In genomic region chr15:78437762-78438594, GRCh38 we compare ENCODE assay signal across 8 cellular contexts. TPM values are rescaled to one million over a fixed set of nuclear protein-coding genes. Genes with fewer than 3 reads are reported as not detected.
DNase-seq lines count a peak whose midpoint lies in the region; ATAC-seq, FAIRE-seq and TF ChIP-seq lines count a peak whose summit lies in the region.

A gene with protein sequence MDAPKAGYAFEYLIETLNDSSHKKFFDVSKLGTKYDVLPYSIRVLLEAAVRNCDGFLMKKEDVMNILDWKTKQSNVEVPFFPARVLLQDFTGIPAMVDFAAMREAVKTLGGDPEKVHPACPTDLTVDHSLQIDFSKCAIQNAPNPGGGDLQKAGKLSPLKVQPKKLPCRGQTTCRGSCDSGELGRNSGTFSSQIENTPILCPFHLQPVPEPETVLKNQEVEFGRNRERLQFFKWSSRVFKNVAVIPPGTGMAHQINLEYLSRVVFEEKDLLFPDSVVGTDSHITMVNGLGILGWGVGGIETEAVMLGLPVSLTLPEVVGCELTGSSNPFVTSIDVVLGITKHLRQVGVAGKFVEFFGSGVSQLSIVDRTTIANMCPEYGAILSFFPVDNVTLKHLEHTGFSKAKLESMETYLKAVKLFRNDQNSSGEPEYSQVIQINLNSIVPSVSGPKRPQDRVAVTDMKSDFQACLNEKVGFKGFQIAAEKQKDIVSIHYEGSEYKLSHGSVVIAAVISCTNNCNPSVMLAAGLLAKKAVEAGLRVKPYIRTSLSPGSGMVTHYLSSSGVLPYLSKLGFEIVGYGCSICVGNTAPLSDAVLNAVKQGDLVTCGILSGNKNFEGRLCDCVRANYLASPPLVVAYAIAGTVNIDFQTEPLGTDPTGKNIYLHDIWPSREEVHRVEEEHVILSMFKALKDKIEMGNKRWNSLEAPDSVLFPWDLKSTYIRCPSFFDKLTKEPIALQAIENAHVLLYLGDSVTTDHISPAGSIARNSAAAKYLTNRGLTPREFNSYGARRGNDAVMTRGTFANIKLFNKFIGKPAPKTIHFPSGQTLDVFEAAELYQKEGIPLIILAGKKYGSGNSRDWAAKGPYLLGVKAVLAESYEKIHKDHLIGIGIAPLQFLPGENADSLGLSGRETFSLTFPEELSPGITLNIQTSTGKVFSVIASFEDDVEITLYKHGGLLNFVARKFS (plus strand): TSS chr15:78438216. CDS start chr15:78438338, 122 bp downstream.

- ATAC-seq in HG03457 (IDR thresholded peaks at IDR 0.05; ENCODE audit: unreplicated experiment): peak; percentile 66

- H3K27ac ChIP-seq in cingulate gyrus (ENCODE audit: low read depth, low read length): peak within 1 kb of the TSS; percentile 89

- no peak for TF ChIP-seq CTCF in kidney epithelial cell (IDR thresholded peaks at IDR 0.05; ENCODE audit: insufficient read depth, low read length, poor library complexity, severe bottlenecking)

- DNase-seq in Ammon's horn (ENCODE audit: low spot score) (peak; percentile 99), GM19239 (ENCODE audit: insufficient read length, low spot score) (peak; percentile 83), NCI-H524 treated with DMSO at 0.1 percent for 48 hours (lab: John Stamatoyannopoulos, UW) (peak; percentile 96), kidney epithelial cell (ENCODE audit: low read depth) (peak; percentile 83)
- peak; percentile 96 to 98 for DNase-seq in activated CD4-positive, alpha-beta T cell treated with anti-CD3 and anti-CD28 coated beads for 4 hours
- DNase-seq in stimulated activated CD4-positive, alpha-beta T cell treated with anti-CD3 and anti-CD28 coated beads, Interleukin-15, amount 100 ng/mL, for 48 hours (ENCODE audit: low read depth in 2 of 2): peak; percentile 95 to 97

- H3K36me3 ChIP-seq in kidney epithelial cell (ENCODE audit: control insufficient read depth, insufficient read depth, low read length): no peaks in the 10 kb centered on the region

- FAIRE-seq in GM19239 (lab: Jason Lieb, UNC): peak; percentile 97

- H3K27me3 ChIP-seq in kidney epithelial cell (ENCODE audit: control insufficient read depth, insufficient read depth, low read length): no peaks in the 10 kb centered on the region

- peak within 1 kb of the TSS; percentile 99 for H3K4me3 ChIP-seq in kidney epithelial cell (ENCODE audit: low read depth, low read length)

RNA-seq across cellular contexts. Expression of the gene that starts here (rescaled TPM):
- total RNA-seq in kidney epithelial cell: 22.5 and 23.5 TPM in 2 replicates

Comparison
In these comparisons a context has a peak if more than half of its experiments do, and no peak if none do; other contexts are left out.
1. Peak in every context shown above with its lines: DNase-seq, ATAC-seq, H3K4me3 ChIP-seq and H3K27ac ChIP-seq.